Comparison of ENCODE assay signal across 12 cellular contexts in the genomic region with DNA sequence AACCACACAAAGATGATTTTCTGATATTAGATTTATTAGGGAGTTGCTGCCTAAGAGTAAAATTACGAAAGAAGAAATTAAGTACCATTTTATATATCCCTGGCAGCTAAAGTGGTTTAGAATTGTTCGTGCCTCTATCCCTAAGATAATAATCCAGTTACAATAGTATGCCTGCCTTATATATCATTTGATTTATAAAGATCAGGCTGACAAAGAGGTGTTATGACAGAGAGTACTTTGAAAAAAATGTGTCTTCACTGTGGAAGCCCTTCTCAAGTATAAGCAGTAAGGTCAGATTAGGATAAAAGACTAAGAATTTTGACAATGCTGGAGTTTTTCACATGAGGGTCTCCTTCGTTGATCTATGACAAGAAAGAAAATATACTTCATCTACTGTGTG.
A peak's percentile ranks its signal among the peaks of the same experiment; 100 is the strongest.
ATAC-seq and TF ChIP-seq lines count a peak whose summit lies in the region.
"Had no signal": no experiment of that assay in that cellular context is flagged by ENCODE, and none has a peak within 500 bp of the region (broad histone marks: within the 10 kb centered on the region; RNA-seq: fewer than 3 reads in every experiment).

No MANE protein-coding gene starts in this region.

- H2AFZ ChIP-seq in neural cell (ENCODE audit: low read depth, low read length) (no peak overlapping the region), neuron (ENCODE audit: low read depth, low read length) (peak overlapping the region; percentile 34)

- no peak overlapping the region for H3K4me3 ChIP-seq in neural cell (ENCODE audit: low read length)
- H3K4me3 ChIP-seq in neuron (ENCODE audit: low read length), result no peak overlapping the region
- H3K4me3 ChIP-seq: A549; BLaER1; BLaER1 treated with 17β-estradiol and CSF1 and Interleukin-3, amounts not matched to agents 10 nM and 100 nM had no signal

- no peaks in the 10 kb centered on the region for H4K20me1 ChIP-seq in neural cell (ENCODE audit: insufficient read depth)
- H4K20me1 ChIP-seq: BLaER1; BLaER1 treated with 17β-estradiol and CSF1 and Interleukin-3, amounts not matched to agents 10 nM and 100 nM had no signal

- H3K9ac ChIP-seq in neural cell (ENCODE audit: low read length), result no peak overlapping the region
- H3K9ac ChIP-seq: BLaER1; BLaER1 treated with 17β-estradiol and CSF1 and Interleukin-3, amounts not matched to agents 10 nM and 100 nM had no signal

- H3K4me1 ChIP-seq in neuron (ENCODE audit: insufficient read depth, low read length), result no peaks in the 10 kb centered on the region
- H3K4me1 ChIP-seq: A549; BE2C; BLaER1; BLaER1 treated with 17β-estradiol and CSF1 and Interleukin-3, amounts not matched to agents 10 nM and 100 nM; Caco-2 had no signal

- H3K79me2 ChIP-seq in neural cell (replicated peaks; ENCODE audit: insufficient read depth, low read length), result no peaks in the 10 kb centered on the region

- ATAC-seq in GM18502 (IDR thresholded peaks at IDR 0.05; ENCODE audit: poor library complexity, unreplicated experiment) (no peak), GM21529 (IDR thresholded peaks at IDR 0.05; ENCODE audit: unreplicated experiment) (no peak)
- ATAC-seq: A549; CD8-positive, alpha-beta T cell had no signal

- H3K9me3 ChIP-seq in neural cell (ENCODE audit: low read length) (no peaks in the 10 kb centered on the region), neuron (ENCODE audit: low read length) (no peaks in the 10 kb centered on the region)
- H3K9me3 ChIP-seq: A549; BE2C; BLaER1; BLaER1 treated with 17β-estradiol and CSF1 and Interleukin-3, amounts not matched to agents 10 nM and 100 nM; Caco-2 had no signal

- H3K27me3 ChIP-seq in neural cell (ENCODE audit: insufficient read depth, low read depth, low read length), result no peaks in the 10 kb centered on the region
- no peaks in the 10 kb centered on the region for H3K27me3 ChIP-seq in neuron (ENCODE audit: insufficient read depth, low read length)
- H3K27me3 ChIP-seq: BE2C; BLaER1; BLaER1 treated with 17β-estradiol and CSF1 and Interleukin-3, amounts not matched to agents 10 nM and 100 nM had no signal

- H3K9me2 ChIP-seq in neural cell (ENCODE audit: insufficient read depth, low read length), result no peaks in the 10 kb centered on the region

- H3K36me3 ChIP-seq in neural cell (ENCODE audit: insufficient read depth, low read length) (no peaks in the 10 kb centered on the region), neuron (ENCODE audit: insufficient read depth, low read length) (no peaks in the 10 kb centered on the region)
- H3K36me3 ChIP-seq: BE2C; BLaER1; BLaER1 treated with 17β-estradiol and CSF1 and Interleukin-3, amounts not matched to agents 10 nM and 100 nM had no signal

- no peak for TF ChIP-seq CTCF in neural cell (IDR thresholded peaks at IDR 0.05; ENCODE audit: poor library complexity, severe bottlenecking)

- no peaks in the 10 kb centered on the region for H3F3A ChIP-seq in neural cell (ENCODE audit: insufficient read depth, low read length, poor library complexity, severe bottlenecking)

- peak; percentile 93 for TF ChIP-seq EP300 in neural cell (conservative IDR thresholded peaks at IDR 0.05; ENCODE audit: poor library complexity, severe bottlenecking)

- H3K27ac ChIP-seq in neural cell (ENCODE audit: low read length), result no peak overlapping the region
- H3K27ac ChIP-seq: 22Rv1; A549; BLaER1; BLaER1 treated with 17β-estradiol and CSF1 and Interleukin-3, amounts not matched to agents 10 nM and 100 nM; C4-2B had no signal

- no peak overlapping the region for H3K4me2 ChIP-seq in neural cell (ENCODE audit: low read length)
- H3K4me2 ChIP-seq: A549; BLaER1; BLaER1 treated with 17β-estradiol and CSF1 and Interleukin-3, amounts not matched to agents 10 nM and 100 nM had no signal

- TF ChIP-seq RAD21 in neural cell (conservative IDR thresholded peaks at IDR 0.05), result peak; percentile 24

TF ChIP-seq in neural cell, 6 proteins besides CTCF, POLR2A, EP300 and RAD21:
- TF ChIP-seq SMC3 (conservative IDR thresholded peaks at IDR 0.05; ENCODE audit: poor library complexity) (peak; percentile 21), POLR2AphosphoS5 (IDR thresholded peaks at IDR 0.05) (peak; percentile 61), MXI1 (conservative IDR thresholded peaks at IDR 0.05; ENCODE audit: poor library complexity, severe bottlenecking) (no peak), REST (IDR thresholded peaks at IDR 0.05; ENCODE audit: borderline replicate concordance) (peak; percentile 40)
